35 cellular contexts compared by ENCODE assay signal in genomic region chr12:19954163-19954562, GRCh38.
"Had no signal": no experiment of that assay in that cellular context is flagged by ENCODE, and none has a peak within 500 bp of the region (broad histone marks: within the 10 kb centered on the region; RNA-seq: fewer than 3 reads in every experiment).

No MANE protein-coding gene starts in this region.

- DNase-seq: activated B cell treated with CpG ODN at 0.5 μM for 24 hours; activated CD4-positive, alpha-beta T cell treated with anti-CD3 and anti-CD28 coated beads for 48 hours; activated CD4-positive, alpha-beta T cell treated with anti-CD3 and anti-CD28 coated beads, Interleukin-2, amount 50 U/mL, for 1 hour; activated CD4-positive, alpha-beta T cell treated with anti-CD3 and anti-CD28 coated beads, Interleukin-2, amount 50 U/mL, for 48 hours; activated CD8-positive, alpha-beta memory T cell treated with anti-CD3 and anti-CD28 coated beads for 24 hours; activated CD8-positive, alpha-beta T cell treated with anti-CD3 and anti-CD28 coated beads for 36 hours; activated effector memory CD4-positive, alpha-beta T cell treated with Interleukin-2 at 50 U/mL for 16 hours; activated gamma-delta T cell treated with Interleukin-2 at 50 U/mL for 16 hours; activated naive CD4-positive, alpha-beta T cell treated with anti-CD3 and anti-CD28 coated beads, Interleukin-2, amount 50 U/mL, for 16 hours; activated naive CD4-positive, alpha-beta T cell treated with Interleukin-2 at 50 U/mL for 16 hours; activated naive CD8-positive, alpha-beta T cell treated with anti-CD3 and anti-CD28 coated beads for 36 hours; activated naive CD8-positive, alpha-beta T cell treated with anti-CD3 and anti-CD28 coated beads, Interleukin-2, amount 50 U/mL, for 24 hours; activated T-cell treated with anti-CD3 and anti-CD28 coated beads, Interleukin-2, amount 50 U/mL, for 4 hours; adrenal gland; amygdala; aorta; body of pancreas; dorsolateral prefrontal cortex; effector memory CD4-positive, alpha-beta T cell; endodermal cell; foreskin keratinocyte; gastrocnemius medialis; glutamatergic neuron; SW 1271; T-cell; T1000; WERI-Rb-1 had no signal

- H3K27me3 ChIP-seq: adrenal gland, body of pancreas, dorsolateral prefrontal cortex, esophagus muscularis mucosa, foreskin keratinocyte, gastrocnemius medialis had no signal

- H3K4me1 Mint-ChIP-seq: activated B cell treated with CpG ODN at 0.5 μM for 24 hours; activated naive CD8-positive, alpha-beta T cell treated with anti-CD3 and anti-CD28 coated beads for 36 hours; activated naive CD8-positive, alpha-beta T cell treated with anti-CD3 and anti-CD28 coated beads, Interleukin-2, amount 50 U/mL, for 24 hours; activated T-helper 17 cell treated with anti-CD3 and anti-CD28 coated beads, Interleukin-2, amount 50 U/mL, for 72 hours; central memory CD8-positive, alpha-beta T cell; T-cell had no signal

- H3K27me3 Mint-ChIP-seq: activated B cell treated with CpG ODN at 0.5 μM for 24 hours; activated CD8-positive, alpha-beta T cell treated with anti-CD3 and anti-CD28 coated beads for 36 hours; activated naive CD8-positive, alpha-beta T cell treated with anti-CD3 and anti-CD28 coated beads for 36 hours; activated naive CD8-positive, alpha-beta T cell treated with anti-CD3 and anti-CD28 coated beads, Interleukin-2, amount 50 U/mL, for 24 hours; central memory CD8-positive, alpha-beta T cell; dendritic cell treated with granulocyte-macrophage colony-stimulating factor and Interleukin-4, amounts not matched to agents 40 ng/mL and 50 ng/mL, for 4 days had no signal

- H3K9me3 ChIP-seq: adrenal gland, body of pancreas, esophagus muscularis mucosa, gastrocnemius medialis had no signal

- H3K36me3 ChIP-seq: adrenal gland, esophagus muscularis mucosa, gastrocnemius medialis, WERI-Rb-1 had no signal

- H3K4me1 ChIP-seq: adrenal gland, esophagus muscularis mucosa, foreskin keratinocyte, gastrocnemius medialis had no signal

- H3K36me3 Mint-ChIP-seq: activated naive CD8-positive, alpha-beta T cell treated with anti-CD3 and anti-CD28 coated beads for 36 hours; T-cell had no signal

- H3K4me3 ChIP-seq: adrenal gland, body of pancreas, coronary artery, dorsolateral prefrontal cortex, esophagus muscularis mucosa, gastrocnemius medialis had no signal

- H3K9me3 Mint-ChIP-seq: activated CD8-positive, alpha-beta T cell treated with anti-CD3 and anti-CD28 coated beads for 36 hours; central memory CD8-positive, alpha-beta T cell; dendritic cell treated with granulocyte-macrophage colony-stimulating factor and Interleukin-4, amounts not matched to agents 40 ng/mL and 50 ng/mL, for 4 days; T-helper 1 cell treated with Interleukin-12 subunit alpha and Interleukin-12 subunit beta and Interleukin-4 antibody, amounts not matched to agents 30 μg/mL and 1 μg/mL, for 36 hours had no signal

- ATAC-seq: activated CD4-positive, CD25-positive, alpha-beta regulatory T cell treated with anti-CD3 and anti-CD28 coated beads, Interleukin-2, amount 50 U/mL, for 24 hours; activated CD8-positive, alpha-beta T cell treated with anti-CD3 and anti-CD28 coated beads for 36 hours; activated naive CD8-positive, alpha-beta T cell treated with anti-CD3 and anti-CD28 coated beads, Interleukin-2, amount 50 U/mL, for 24 hours; activated T-cell treated with anti-CD3 and anti-CD28 coated beads, Interleukin-2, amount 50 U/mL, for 4 hours; activated T-helper 17 cell treated with anti-CD3 and anti-CD28 coated beads, Interleukin-2, amount 50 U/mL, for 72 hours; body of pancreas; foreskin keratinocyte; gastrocnemius medialis; T-cell had no signal

- H3K4me3 Mint-ChIP-seq: activated B cell treated with CpG ODN at 0.5 μM for 24 hours; activated CD8-positive, alpha-beta T cell treated with anti-CD3 and anti-CD28 coated beads for 36 hours; activated naive CD8-positive, alpha-beta T cell treated with anti-CD3 and anti-CD28 coated beads for 36 hours; activated naive CD8-positive, alpha-beta T cell treated with anti-CD3 and anti-CD28 coated beads, Interleukin-2, amount 50 U/mL, for 24 hours; activated T-cell treated with anti-CD3 and anti-CD28 coated beads, Interleukin-2, amount 50 U/mL, for 4 hours; activated T-helper 17 cell treated with anti-CD3 and anti-CD28 coated beads, Interleukin-2, amount 50 U/mL, for 72 hours; central memory CD8-positive, alpha-beta T cell; dendritic cell treated with granulocyte-macrophage colony-stimulating factor and Interleukin-4, amounts not matched to agents 40 ng/mL and 50 ng/mL, for 4 days; endodermal cell; T-cell; T-helper 1 cell treated with Interleukin-12 subunit alpha and Interleukin-12 subunit beta and Interleukin-4 antibody, amounts not matched to agents 30 μg/mL and 1 μg/mL, for 36 hours; T-helper 2 cell treated with Interferon-gamma antibody and Interleukin-4, amounts not matched to agents 5 μg/mL and 100 μg/mL, for 36 hours had no signal

- H3K27ac Mint-ChIP-seq: activated B cell treated with CpG ODN at 0.5 μM for 24 hours; activated CD8-positive, alpha-beta T cell treated with anti-CD3 and anti-CD28 coated beads for 36 hours; activated naive CD8-positive, alpha-beta T cell treated with anti-CD3 and anti-CD28 coated beads for 36 hours; activated naive CD8-positive, alpha-beta T cell treated with anti-CD3 and anti-CD28 coated beads, Interleukin-2, amount 50 U/mL, for 24 hours; activated T-helper 17 cell treated with anti-CD3 and anti-CD28 coated beads, Interleukin-2, amount 50 U/mL, for 72 hours; dendritic cell treated with granulocyte-macrophage colony-stimulating factor and Interleukin-4, amounts not matched to agents 40 ng/mL and 50 ng/mL, for 4 days; endodermal cell; T-cell; T-helper 1 cell treated with Interleukin-12 subunit alpha and Interleukin-12 subunit beta and Interleukin-4 antibody, amounts not matched to agents 30 μg/mL and 1 μg/mL, for 36 hours; T-helper 2 cell treated with Interferon-gamma antibody and Interleukin-4, amounts not matched to agents 5 μg/mL and 100 μg/mL, for 36 hours had no signal

- H3K27ac ChIP-seq: adrenal gland, body of pancreas, coronary artery, dorsolateral prefrontal cortex, esophagus muscularis mucosa, foreskin keratinocyte, gastrocnemius medialis, WERI-Rb-1 had no signal
